34 cellular contexts compared by ENCODE assay signal in genomic region chr16:80512460-80512859, GRCh38. TPM values are rescaled to one million over a fixed set of nuclear protein-coding genes. Genes with fewer than 3 reads are reported as not detected.
"Had no signal": no experiment of that assay in that cellular context is flagged by ENCODE, and none has a peak within 500 bp of the region (broad histone marks: within the 10 kb centered on the region; RNA-seq: fewer than 3 reads in every experiment).

No MANE protein-coding gene starts in this region.

- DNase-seq: Karpas-422, MG63, NCI-H1048, NCI-H1092 treated with DMSO at 0.1 percent for 48 hours, NCI-H1105 treated with DMSO at 0.1 percent for 48 hours, NCI-H1417, NCI-H1436, NCI-H146, NCI-H1694, NCI-H187, NCI-H1930, NCI-H2029 treated with DMSO at 0.1 percent for 48 hours, NCI-H2081 treated with DMSO at 0.1 percent for 48 hours, NCI-H2107, NCI-H2171, NCI-H226, NCI-H446 treated with DMSO at 0.1 percent for 48 hours, NCI-H510A, NCI-H524, NCI-H526, NCI-H69, NCI-H748 treated with DMSO at 0.1 percent for 48 hours, NCI-H82, Peyer's patch, Right ventricle myocardium superior, RPMI8226, SHP77 treated with DMSO at 0.1 percent for 48 hours, SK-N-SH, SW 1271, T-helper 1 cell had no signal

- H3K4me1 ChIP-seq: Peyer's patch, SJSA1 had no signal

- H3K36me3 ChIP-seq: MG63, Peyer's patch, SJSA1 had no signal

- H3K4me3 ChIP-seq: MG63, Peyer's patch, SJSA1 had no signal

- H3K27ac ChIP-seq: Peyer's patch, SJSA1 had no signal

- H3K9ac ChIP-seq: SK-N-SH had no signal

- H3K4me2 ChIP-seq: SK-N-SH had no signal

- H3K9me3 ChIP-seq: MG63, Peyer's patch, SJSA1, SK-N-SH had no signal

- H3K27me3 ChIP-seq: MG63, Peyer's patch had no signal

RNA-seq across cellular contexts. Expression of gene DYNLRB2, which starts 28.3 kb away (rescaled TPM):
- total RNA-seq: LHCN-M2, M059J, OCI-LY7, Peyer's patch, SJSA1 had no signal
